In the genomic region with DNA sequence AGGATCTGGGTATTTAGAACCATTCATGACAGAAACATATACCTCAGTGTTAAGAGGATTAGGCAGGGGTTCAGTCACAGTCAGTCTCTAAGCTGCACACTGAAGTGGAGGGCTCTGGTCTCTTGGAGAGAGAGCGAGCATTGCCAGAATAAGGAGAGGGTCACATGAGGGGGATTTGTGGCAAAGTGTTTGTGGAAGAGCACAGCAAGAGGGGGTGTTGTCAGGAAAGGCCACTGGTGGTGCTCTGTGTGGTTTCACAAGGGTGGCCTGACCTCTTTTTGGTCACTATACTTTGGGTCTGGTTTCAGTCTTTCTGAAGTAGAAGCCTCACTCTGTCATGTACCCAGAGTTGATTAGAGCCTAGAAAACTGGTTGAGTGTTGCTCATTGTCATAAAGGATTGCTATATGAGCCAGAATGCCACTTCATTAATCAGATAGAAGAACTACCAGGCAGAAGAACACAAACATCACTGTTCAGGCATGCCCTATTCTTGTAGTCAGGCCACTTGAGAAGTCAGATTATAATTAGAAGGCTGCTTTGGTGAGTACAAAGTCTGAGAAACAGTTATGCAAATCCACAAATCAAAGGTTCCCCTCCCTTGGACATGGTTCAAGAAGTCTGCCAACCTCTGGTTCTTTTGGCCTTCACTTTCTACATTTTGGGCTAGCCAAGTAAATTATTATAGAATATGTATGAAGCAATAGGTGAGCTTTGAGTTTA, we compare ENCODE assay signal across 1 cellular context.
TF ChIP-seq lines count a peak whose summit lies in the region.

No MANE protein-coding gene starts in this region.

TF ChIP-seq in SK-N-SH, 30 proteins besides CTCF, POLR2A, EP300 and RAD21 (continued from another document):
- TF ChIP-seq ZBTB33 (IDR thresholded peaks at IDR 0.05; ENCODE audit: borderline replicate concordance, low read depth) (no peak), EZH2phosphoT487 (IDR thresholded peaks at IDR 0.05; ENCODE audit: borderline replicate concordance, low read depth) (no peak), REST (IDR thresholded peaks at IDR 0.05; ENCODE audit: low read depth, low read length) (no peak), MAX (IDR thresholded peaks at IDR 0.05; ENCODE audit: low read depth) (no peak), GATA2 (CRISPR knock-in tag; IDR thresholded peaks at IDR 0.05) (no peak), RCOR1 (IDR thresholded peaks at IDR 0.05; ENCODE audit: low read length) (no peak), TEAD4 (IDR thresholded peaks at IDR 0.05; ENCODE audit: borderline replicate concordance, insufficient read depth) (no peak), TCF12 (IDR thresholded peaks at IDR 0.05) (no peak), USF1 (IDR thresholded peaks at IDR 0.05; ENCODE audit: borderline replicate concordance, low read depth) (no peak), NRF1 (IDR thresholded peaks at IDR 0.05; ENCODE audit: low read depth, low read length) (no peak), PBX3 (IDR thresholded peaks at IDR 0.05) (no peak)
